Comparison of ENCODE assay signal across 19 cellular contexts in the genomic region with DNA sequence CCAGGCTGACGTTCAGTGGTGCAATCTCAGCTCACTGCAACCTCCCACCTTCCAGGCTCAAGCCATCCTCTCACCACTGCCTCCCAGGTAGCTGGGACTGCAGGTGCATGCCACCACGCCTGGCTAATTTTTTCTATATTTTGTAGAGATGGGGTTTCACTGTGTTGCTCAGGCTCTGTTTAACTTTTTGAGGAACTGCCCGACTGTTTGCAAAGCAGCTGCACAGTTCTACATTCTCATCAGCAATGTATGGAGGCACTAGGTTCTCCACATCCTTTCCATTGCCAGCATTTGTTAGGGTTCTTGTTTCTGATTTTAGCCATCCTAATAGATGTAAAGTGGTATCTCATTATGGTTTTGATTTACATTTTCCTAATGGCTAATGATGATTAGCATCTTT. TPM values are rescaled to one million over a fixed set of nuclear protein-coding genes. Genes with fewer than 3 reads are reported as not detected.
DNase-seq lines count a peak whose midpoint lies in the region; ATAC-seq and TF ChIP-seq lines count a peak whose summit lies in the region.
"Had no signal": no experiment of that assay in that cellular context is flagged by ENCODE, and none has a peak within 500 bp of the region (broad histone marks: within the 10 kb centered on the region; RNA-seq: fewer than 3 reads in every experiment).

No MANE protein-coding gene starts in this region.

- H3K27ac ChIP-seq in right lobe of liver: peak overlapping the region in 2 of 3 donors; percentile 59 to 69
- peak overlapping the region; percentile 96 for H3K27ac ChIP-seq in subcutaneous abdominal adipose tissue (ENCODE audit: low read depth, low read length)
- H3K27ac ChIP-seq in CD4-positive, alpha-beta T cell (ENCODE audit: low read depth, low read length): no peak overlapping the region
- H3K27ac ChIP-seq: 22Rv1, BLaER1, Peyer's patch had no signal

- H3K4me1 ChIP-seq in adipocyte (ENCODE audit: control insufficient read depth, insufficient read depth, low read length): peaks cover 81% of the 10 kb centered on the region
- H3K4me1 ChIP-seq in right lobe of liver: peaks cover 0 to 80% (median 33%) of the 10 kb centered on the region in 4 donors
- peaks cover 5 to 96% (median 76%) of the 10 kb centered on the region in 5 donors for H3K4me1 ChIP-seq in subcutaneous abdominal adipose tissue (ENCODE audit: control insufficient read depth in 5 of 5, insufficient read depth in 5 of 5, low read length in 5 of 5)

- WGBS in right lobe of liver (ENCODE audit: insufficient coverage, low coverage, low lambda C conversion rate, missing lambda C conversion rate): 57% methylated on average over 3 of the region's 3 CpGs

- CTCF ChIA-PET in CD4-positive, alpha-beta T cell (lab: Charles Lee): no interaction called here

- no peaks in the 10 kb centered on the region for H3K9me3 ChIP-seq in adipocyte (ENCODE audit: control insufficient read depth, low read length)
- no peaks in the 10 kb centered on the region for H3K9me3 ChIP-seq in right lobe of liver
- H3K9me3 ChIP-seq in subcutaneous abdominal adipose tissue (ENCODE audit: control insufficient read depth in 5 of 5, low read length in 5 of 5): no peaks in the 10 kb centered on the region
- no peaks in the 10 kb centered on the region for H3K9me3 ChIP-seq in CD4-positive, alpha-beta T cell (ENCODE audit: control insufficient read depth, low read length)
- H3K9me3 ChIP-seq: BLaER1, HAP-1, Peyer's patch had no signal

- ATAC-seq in right lobe of liver: no peak
- ATAC-seq in CD4-positive, alpha-beta T cell (ENCODE audit: poor library complexity): no peak

- no peak for DNase-seq in activated T-cell treated with anti-CD3 and anti-CD28 coated beads, Interleukin-2, amount 50 U/mL, for 24 hours
- DNase-seq in activated T-cell treated with anti-CD3 and anti-CD28 coated beads, Interleukin-2, amount 50 U/mL, for 48 hours: no peak
- DNase-seq in adipocyte (ENCODE audit: low read depth): no peak
- no peak for DNase-seq in right lobe of liver
- no peak for DNase-seq in SHP77 treated with DMSO at 0.1 percent for 48 hours (lab: John Stamatoyannopoulos, UW)
- DNase-seq in D341Med (ENCODE audit: low spot score): no peak
- DNase-seq in CD4-positive, alpha-beta T cell: no peak
- DNase-seq: DMS53, NCI-H1105, NCI-H187, NCI-H2171, NCI-H446 treated with DMSO at 0.1 percent for 48 hours, NCI-H774, Peyer's patch, Right ventricle myocardium superior had no signal

- TF ChIP-seq CTCF in right lobe of liver (IDR thresholded peaks at IDR 0.05): no peak
- TF ChIP-seq CTCF in CD4-positive, alpha-beta T cell (IDR thresholded peaks at IDR 0.05): no peak

- H3K4me1 Mint-ChIP-seq in activated T-cell treated with anti-CD3 and anti-CD28 coated beads, Interleukin-2, amount 50 U/mL, for 24 hours (ENCODE audit: low read depth): peaks cover 94% of the 10 kb centered on the region
- H3K4me1 Mint-ChIP-seq in CD4-positive, alpha-beta T cell (ENCODE audit: low read depth): peaks cover 99% of the 10 kb centered on the region

- H3K27me3 Mint-ChIP-seq in activated T-cell treated with anti-CD3 and anti-CD28 coated beads, Interleukin-2, amount 50 U/mL, for 24 hours: no peaks in the 10 kb centered on the region
- H3K27me3 Mint-ChIP-seq in CD4-positive, alpha-beta T cell: no peaks in the 10 kb centered on the region

- TF ChIP-seq POLR2A in right lobe of liver (IDR thresholded peaks at IDR 0.05): no peak

- no peak overlapping the region for H3K4me3 Mint-ChIP-seq in activated T-cell treated with anti-CD3 and anti-CD28 coated beads, Interleukin-2, amount 50 U/mL, for 24 hours
- H3K4me3 Mint-ChIP-seq in CD4-positive, alpha-beta T cell: no peak overlapping the region

- H3K9me3 Mint-ChIP-seq in activated T-cell treated with anti-CD3 and anti-CD28 coated beads, Interleukin-2, amount 50 U/mL, for 24 hours: no peaks in the 10 kb centered on the region
- H3K9me3 Mint-ChIP-seq in CD4-positive, alpha-beta T cell: no peaks in the 10 kb centered on the region

- intact Hi-C loops in right lobe of liver (cut with DNase I): no loop called here
- intact Hi-C loops in CD4-positive, alpha-beta T cell (cut with DNase I, micrococcal nuclease): loop anchor here in 1 of 2 experiments (5.0 kb wide), 2 partner anchors 38 to 197 kb away; no protein-coding TSS in a partner anchor

- POLR2A ChIA-PET in CD4-positive, alpha-beta T cell (lab: Charles Lee): interaction anchor here (1.1 kb wide), 1 partner anchor 8 kb away, joined by 3 read pairs; no protein-coding TSS in a partner anchor

- H3K27me3 ChIP-seq in adipocyte (replicated peaks; ENCODE audit: control insufficient read depth, insufficient read depth, low read length): no peaks in the 10 kb centered on the region
- H3K27me3 ChIP-seq in right lobe of liver: no peaks in the 10 kb centered on the region
- H3K27me3 ChIP-seq in subcutaneous abdominal adipose tissue (ENCODE audit: control insufficient read depth in 5 of 5, insufficient read depth in 4 of 5, low read length in 5 of 5): no peaks in the 10 kb centered on the region
- no peaks in the 10 kb centered on the region for H3K27me3 ChIP-seq in CD4-positive, alpha-beta T cell (ENCODE audit: control insufficient read depth, insufficient read depth, low read length)
- H3K27me3 ChIP-seq: BLaER1, Peyer's patch had no signal

- peak overlapping the region; percentile 64 for H3K27ac Mint-ChIP-seq in activated T-cell treated with anti-CD3 and anti-CD28 coated beads, Interleukin-2, amount 50 U/mL, for 24 hours
- no peak overlapping the region for H3K27ac Mint-ChIP-seq in CD4-positive, alpha-beta T cell

- no peak overlapping the region for H3K9ac ChIP-seq in adipocyte (ENCODE audit: low read length)
- H3K9ac ChIP-seq in subcutaneous abdominal adipose tissue (ENCODE audit: low read length in 5 of 5): no peak overlapping the region
- H3K9ac ChIP-seq: BLaER1 had no signal

- peaks cover 84% of the 10 kb centered on the region for H3K36me3 Mint-ChIP-seq in activated T-cell treated with anti-CD3 and anti-CD28 coated beads, Interleukin-2, amount 50 U/mL, for 24 hours (ENCODE audit: low read depth)
- peaks cover 36% of the 10 kb centered on the region for H3K36me3 Mint-ChIP-seq in CD4-positive, alpha-beta T cell (ENCODE audit: low read depth)

- H3K4me3 ChIP-seq in adipocyte (ENCODE audit: low read length) (peak overlapping the region; percentile 53), right lobe of liver (no peak overlapping the region), subcutaneous abdominal adipose tissue (ENCODE audit: low read depth in 1 of 5, low read length in 5 of 5) (no peak overlapping the region)
- H3K4me3 ChIP-seq: BLaER1, HAP-1, Peyer's patch had no signal

- H3K36me3 ChIP-seq in adipocyte (ENCODE audit: control insufficient read depth, insufficient read depth, low read length, severe bottlenecking): peaks cover 29% of the 10 kb centered on the region
- peaks cover 0 to under 1% (median under 1%) of the 10 kb centered on the region in 4 donors for H3K36me3 ChIP-seq in right lobe of liver
- H3K36me3 ChIP-seq in subcutaneous abdominal adipose tissue (ENCODE audit: control insufficient read depth in 5 of 5, insufficient read depth in 5 of 5, low read length in 5 of 5): peaks cover 0 to 8% (median 4%) of the 10 kb centered on the region in 5 donors
- H3K36me3 ChIP-seq: Peyer's patch had no signal

RNA-seq across cellular contexts. Expression of gene TNRC6A, which starts 9.4 kb away (rescaled TPM):
- total RNA-seq in right lobe of liver: 10 to 100 TPM; 17.0 to 38.4 (median 23.1) TPM
- total RNA-seq in CD4-positive, alpha-beta T cell: 10 to 100 TPM; 70.4 to 74.6 TPM
